26 cellular contexts compared by ENCODE assay signal in the genomic region with DNA sequence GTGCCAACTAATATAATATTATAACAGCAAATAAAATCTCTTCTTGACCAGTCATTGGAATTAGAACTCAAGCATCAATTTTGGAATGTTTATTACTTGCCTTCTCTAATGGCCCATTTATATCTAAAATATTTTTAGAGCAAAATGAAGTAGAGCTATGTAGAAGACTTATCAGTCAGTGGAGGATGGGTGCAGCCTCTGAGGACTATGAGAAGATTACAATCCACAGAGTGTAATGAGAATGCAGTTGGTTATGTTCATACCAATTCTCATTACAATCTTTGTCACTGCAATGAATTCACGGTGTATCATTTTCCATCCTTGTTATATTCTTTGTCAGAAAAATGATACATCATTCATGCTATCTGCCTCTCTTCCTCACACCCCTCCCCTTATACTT.
"Had no signal": no experiment of that assay in that cellular context is flagged by ENCODE, and none has a peak within 500 bp of the region (broad histone marks: within the 10 kb centered on the region; RNA-seq: fewer than 3 reads in every experiment).

No MANE protein-coding gene starts in this region.

- H3K27ac ChIP-seq: stomach, suprapubic skin, testis, thoracic aorta, thyroid gland, tibial artery, tibial nerve, transverse colon, upper lobe of left lung, upper lobe of right lung, uterus, vagina had no signal

- H3K36me3 ChIP-seq: stomach, suprapubic skin, thoracic aorta, thyroid gland, tibial artery, tibial nerve, transverse colon, upper lobe of left lung, upper lobe of right lung, uterus, vagina had no signal

- H3K4me1 ChIP-seq: stomach, suprapubic skin, testis, thyroid gland, tibial artery, tibial nerve, transverse colon, upper lobe of left lung, upper lobe of right lung, uterus, vagina had no signal

- H3K4me3 ChIP-seq: stomach, suprapubic skin, testis, thoracic aorta, thyroid gland, tibial artery, tibial nerve, transverse colon, upper lobe of left lung, upper lobe of right lung, uterus, vagina had no signal

- H3K9me3 ChIP-seq: stomach, suprapubic skin, testis, thoracic aorta, thyroid gland, tibial artery, tibial nerve, transverse colon, upper lobe of left lung, upper lobe of right lung, uterus, vagina had no signal

- ATAC-seq: stimulated activated effector memory CD8-positive, alpha-beta T cell treated with anti-CD3 and anti-CD28 coated beads, Interleukin-12 subunit alpha, Interleukin-12 subunit beta, amount 100 ng/mL, for 72 hours; stimulated activated memory B cell treated with anti-CD40 and anti-IgM and Interleukin-4, amounts not matched to agents 10 μg/mL and 1 μg/mL and 100 μg/mL, for 72 hours; stimulated activated naive B cell treated with anti-CD40 and anti-IgM and Interleukin-4, amounts not matched to agents 10 μg/mL and 1 μg/mL and 100 μg/mL, for 72 hours; stimulated activated naive CD8-positive, alpha-beta T cell treated with anti-CD3 and anti-CD28 coated beads, Interleukin-15, amount 100 ng/mL, for 72 hours; stimulated activated naive CD8-positive, alpha-beta T cell treated with anti-CD3 and anti-CD28 coated beads, Interleukin-15, Interleukin-2, amounts not matched to agents 100 U/mL and 50 U/mL, for 24 hours; upper lobe of right lung had no signal

- DNase-seq: stimulated activated CD4-positive, alpha-beta T cell treated with anti-CD3 and anti-CD28 coated beads, Interleukin-2, amount 100 ng/mL, for 48 hours; stimulated activated CD4-positive, alpha-beta T cell treated with anti-CD3 and anti-CD28 coated beads, Interleukin-4, amount 100 ng/mL, for 1 hour; stimulated activated CD4-positive, alpha-beta T cell treated with anti-CD3 and anti-CD28 coated beads, Interleukin-4, amount 100 ng/mL, for 24 hours; stimulated activated CD4-positive, alpha-beta T cell treated with anti-CD3 and anti-CD28 coated beads, Interleukin-4, amount 100 ng/mL, for 4 hours; stimulated activated CD8-positive, alpha-beta memory T cell treated with anti-CD3 and anti-CD28 coated beads, Interleukin-4, amount 100 ng/mL, for 48 hours; stimulated activated naive B cell treated with anti-CD40 and anti-IgM and Interleukin-4, amounts not matched to agents 10 μg/mL and 1 μg/mL and 100 μg/mL, for 72 hours; stimulated activated naive CD4-positive, alpha-beta T cell; stimulated activated naive CD4-positive, alpha-beta T cell treated with Interleukin-2 at 50 U/mL for 16 hours; stimulated activated naive CD8-positive, alpha-beta T cell treated with anti-CD3 and anti-CD28 coated beads, Interleukin-15, amount 100 ng/mL, for 72 hours; stimulated activated naive CD8-positive, alpha-beta T cell treated with anti-CD3 and anti-CD28 coated beads, Interleukin-15, Interleukin-2, amounts not matched to agents 100 U/mL and 50 U/mL, for 24 hours; stomach; substantia nigra; testis; thyroid gland; tibial artery; transverse colon; trophoblast cell; upper lobe of left lung; upper lobe of right lung; uterus had no signal

- H3K27me3 ChIP-seq: stomach, suprapubic skin, testis, thyroid gland, tibial artery, tibial nerve, transverse colon, upper lobe of left lung, upper lobe of right lung, uterus, vagina had no signal
